In the genomic region with DNA sequence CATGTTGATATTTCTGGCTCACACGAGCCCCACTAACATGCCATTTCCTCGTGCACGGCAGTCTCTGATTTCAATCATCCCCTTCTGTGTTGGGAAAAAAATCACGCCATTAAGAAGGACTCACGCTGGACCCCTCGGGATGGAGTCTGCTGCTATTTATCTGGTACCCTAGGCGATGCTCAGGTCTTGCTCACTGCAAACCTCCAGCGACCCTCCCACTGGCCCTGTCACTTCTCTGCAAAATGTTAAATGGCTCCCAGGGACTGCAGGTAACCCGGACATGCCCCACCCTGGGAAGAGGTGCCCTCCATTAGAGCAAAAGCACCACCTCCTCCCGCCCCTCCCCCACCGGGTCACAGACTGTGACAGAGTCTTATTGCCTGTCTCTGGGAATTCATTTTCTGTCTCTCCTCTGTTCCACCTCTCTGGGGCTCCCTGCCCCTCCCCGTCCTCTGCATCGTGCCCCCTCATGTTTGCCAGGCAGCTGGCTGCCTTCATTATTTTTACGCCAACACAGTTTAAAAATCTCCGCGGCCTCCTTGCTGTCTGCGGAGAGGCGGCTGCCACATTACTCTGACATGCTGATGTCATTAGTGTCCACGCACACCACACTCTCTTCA, we compare ENCODE assay signal across 23 cellular contexts. TPM values are rescaled to one million over a fixed set of nuclear protein-coding genes. Genes with fewer than 3 reads are reported as not detected.
DNase-seq lines count a peak whose midpoint lies in the region; ATAC-seq and TF ChIP-seq lines count a peak whose summit lies in the region.
"Had no signal": no experiment of that assay in that cellular context is flagged by ENCODE, and none has a peak within 500 bp of the region (broad histone marks: within the 10 kb centered on the region; RNA-seq: fewer than 3 reads in every experiment).

No MANE protein-coding gene starts in this region.

- no peaks in the 10 kb centered on the region for H3K27me3 ChIP-seq in GM23338 (ENCODE audit: insufficient read depth)
- peaks cover 0 to 62% (median 0%) of the 10 kb centered on the region in 4 donors for H3K27me3 ChIP-seq in esophagus muscularis mucosa
- H3K27me3 ChIP-seq: Peyer's patch had no signal

- ATAC-seq in GM23338 = no peak
- ATAC-seq in HG02763 (IDR thresholded peaks at IDR 0.05; ENCODE audit: unreplicated experiment) = no peak

- peaks cover 0 to 21% (median 17%) of the 10 kb centered on the region in 4 donors for H3K9me3 ChIP-seq in esophagus muscularis mucosa
- H3K9me3 ChIP-seq: Caco-2, Peyer's patch had no signal

- H4K20me1 ChIP-seq in GM23338 (replicated peaks; ENCODE audit: insufficient read depth) = no peaks in the 10 kb centered on the region
- H4K20me1 ChIP-seq: BLaER1 treated with 17β-estradiol and CSF1 and Interleukin-3, amounts not matched to agents 10 nM and 100 nM had no signal

- no peaks in the 10 kb centered on the region for H3K79me2 ChIP-seq in GM23338 (replicated peaks; ENCODE audit: insufficient read depth)

- TF ChIP-seq POLR2A in esophagus muscularis mucosa (IDR thresholded peaks at IDR 0.05; ENCODE audit: low read depth) = no peak

- H3F3A ChIP-seq in GM23338 (replicated peaks; ENCODE audit: low read depth) = no peaks in the 10 kb centered on the region

- TF ChIP-seq EP300 in esophagus muscularis mucosa (IDR thresholded peaks at IDR 0.05) = no peak

- peak overlapping the region; percentile 72; the same call in 1 of the 2 replicates for H2AFZ ChIP-seq in GM23338

- H3K4me1 Mint-ChIP-seq in GM23338 (peaks cover 20% of the 10 kb centered on the region), nephron progenitor cell (peaks cover 41% of the 10 kb centered on the region)
- H3K4me1 Mint-ChIP-seq: CD4-positive, alpha-beta memory T cell; IgD-negative memory B cell had no signal

- H3K4me1 ChIP-seq in GM23338 (ENCODE audit: insufficient read depth) (peaks cover 4% of the 10 kb centered on the region; the same call in 1 of the 2 replicates), esophagus muscularis mucosa (no peaks in the 10 kb centered on the region)
- H3K4me1 ChIP-seq: Caco-2, Peyer's patch had no signal

- H3K27me3 Mint-ChIP-seq in GM23338 (ENCODE audit: insufficient read depth, low read depth, poor library complexity) (peaks cover 14% of the 10 kb centered on the region), nephron progenitor cell (ENCODE audit: low read depth, poor library complexity) (peaks cover 8% of the 10 kb centered on the region)

- no peaks in the 10 kb centered on the region for H3K9me2 ChIP-seq in GM23338 (ENCODE audit: insufficient read depth)

- no peak overlapping the region for H3K4me3 ChIP-seq in GM23338
- no peak overlapping the region for H3K4me3 ChIP-seq in esophagus muscularis mucosa
- H3K4me3 ChIP-seq: BLaER1 treated with 17β-estradiol and CSF1 and Interleukin-3, amounts not matched to agents 10 nM and 100 nM; Peyer's patch had no signal

- H3K4me2 ChIP-seq in GM23338 = no peak overlapping the region
- H3K4me2 ChIP-seq: BLaER1 treated with 17β-estradiol and CSF1 and Interleukin-3, amounts not matched to agents 10 nM and 100 nM had no signal

- DNase-seq in GM23338 (ENCODE audit: low spot score) (no peak), esophagus muscularis mucosa (ENCODE audit: extremely low spot score) (peak; percentile 68), nephron progenitor cell (peak; percentile 38), retina (peak; percentile 58), RPMI8226 (no peak), NCI-H1436 treated with DMSO at 0.1 percent for 48 hours (lab: John Stamatoyannopoulos, UW) (no peak)
- no peak for DNase-seq in stimulated activated CD4-positive, alpha-beta T cell treated with anti-CD3 and anti-CD28 coated beads, Interleukin-12 subunit alpha, Interleukin-12 subunit beta, amount 100 ng/mL, for 4 hours
- DNase-seq: 8988T; Caco-2; CD4-positive, alpha-beta memory T cell; DMS 273 treated with DMSO at 0.1 percent for 48 hours; DND-41; NCI-H1105; NCI-H1694; NCI-H2081 treated with DMSO at 0.1 percent for 48 hours; NCI-H2171 treated with DMSO at 0.1 percent for 48 hours; NCI-H524 treated with DMSO at 0.1 percent for 48 hours; Peyer's patch had no signal

- H3K36me3 ChIP-seq in GM23338 (ENCODE audit: insufficient read depth) = no peaks in the 10 kb centered on the region
- no peaks in the 10 kb centered on the region for H3K36me3 ChIP-seq in esophagus muscularis mucosa
- H3K36me3 ChIP-seq: BLaER1 treated with 17β-estradiol and CSF1 and Interleukin-3, amounts not matched to agents 10 nM and 100 nM; Peyer's patch had no signal

- H3K36me3 Mint-ChIP-seq in GM23338 (ENCODE audit: low read depth) (no peaks in the 10 kb centered on the region), nephron progenitor cell (ENCODE audit: low read depth) (peaks cover 8% of the 10 kb centered on the region)
- H3K36me3 Mint-ChIP-seq: CD4-positive, alpha-beta memory T cell; IgD-negative memory B cell had no signal

- H3K4me3 Mint-ChIP-seq in GM23338 (no peak overlapping the region), nephron progenitor cell (no peak overlapping the region)
- H3K4me3 Mint-ChIP-seq: CD4-positive, alpha-beta memory T cell; IgD-negative memory B cell had no signal

- H3K9me3 Mint-ChIP-seq in GM23338 (peaks cover 3% of the 10 kb centered on the region; the same call in 1 of the 3 replicates), nephron progenitor cell (peaks cover 12% of the 10 kb centered on the region)

- intact Hi-C loops in esophagus muscularis mucosa (cut with DNase I) = no loop called here

- H3K27ac Mint-ChIP-seq in GM23338 (no peak overlapping the region), nephron progenitor cell (no peak overlapping the region)
- H3K27ac Mint-ChIP-seq: CD4-positive, alpha-beta memory T cell had no signal

- H3K27ac ChIP-seq in GM23338 (ENCODE audit: low read depth) (no peak overlapping the region), esophagus muscularis mucosa (replicated peaks in 1 of 4) (no peak overlapping the region)
- H3K27ac ChIP-seq: BLaER1 treated with 17β-estradiol and CSF1 and Interleukin-3, amounts not matched to agents 10 nM and 100 nM; Peyer's patch had no signal

- TF ChIP-seq CTCF in GM23338 (conservative IDR thresholded peaks at IDR 0.05; ENCODE audit: low read depth in 2 of 2) (no peak), esophagus muscularis mucosa (IDR thresholded peaks at IDR 0.05) (no peak), nephron progenitor cell (IDR thresholded peaks at IDR 0.05) (no peak)

- WGBS in esophagus muscularis mucosa = 64% methylated on average over 18 of the region's 19 CpGs

TF ChIP-seq in GM23338, 12 proteins besides CTCF, POLR2A, EP300 and RAD21 (continues in another document):
- TF ChIP-seq ZNF331 (CRISPR knock-in tag; IDR thresholded peaks at IDR 0.05; ENCODE audit: low read depth) = no peak
- TF ChIP-seq STAT1 (IDR thresholded peaks at IDR 0.05; ENCODE audit: unreplicated experiment) = no peak
- TF ChIP-seq, protein P1, sequence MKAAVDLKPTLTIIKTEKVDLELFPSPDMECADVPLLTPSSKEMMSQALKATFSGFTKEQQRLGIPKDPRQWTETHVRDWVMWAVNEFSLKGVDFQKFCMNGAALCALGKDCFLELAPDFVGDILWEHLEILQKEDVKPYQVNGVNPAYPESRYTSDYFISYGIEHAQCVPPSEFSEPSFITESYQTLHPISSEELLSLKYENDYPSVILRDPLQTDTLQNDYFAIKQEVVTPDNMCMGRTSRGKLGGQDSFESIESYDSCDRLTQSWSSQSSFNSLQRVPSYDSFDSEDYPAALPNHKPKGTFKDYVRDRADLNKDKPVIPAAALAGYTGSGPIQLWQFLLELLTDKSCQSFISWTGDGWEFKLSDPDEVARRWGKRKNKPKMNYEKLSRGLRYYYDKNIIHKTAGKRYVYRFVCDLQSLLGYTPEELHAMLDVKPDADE (IDR thresholded peaks at IDR 0.05) = no peak
- no peak for TF ChIP-seq JUNB (IDR thresholded peaks at IDR 0.05; ENCODE audit: unreplicated experiment)
- no peak for TF ChIP-seq ZNF114 (CRISPR knock-in tag; IDR thresholded peaks at IDR 0.05)
- no peak for TF ChIP-seq EZH2phosphoT487 (IDR thresholded peaks at IDR 0.05; ENCODE audit: unreplicated experiment)

RNA-seq across cellular contexts. Expression of a gene that starts 40.2 kb away (rescaled TPM):
- total RNA-seq in GM23338 (2014; rRNA removed; shearing (Covaris generic)) = 0.50 and 1.3 TPM in 2 replicates
- 0.87 and 0.99 TPM in 2 replicates for polyA plus RNA-seq in GM23338 (2016; fragmentation: Nextera tagmentation; extraction: Ambion mirVana)
- total RNA-seq in esophagus muscularis mucosa = not detected
- total RNA-seq: CD4-positive, alpha-beta memory T cell; OCI-LY7; Peyer's patch had no signal
- polyA plus RNA-seq: CD4-positive, alpha-beta memory T cell; IgD-negative memory B cell had no signal

RNA-seq across cellular contexts. Expression of a gene that starts 55.8 kb away (rescaled TPM):
- not detected in 2 replicates for total RNA-seq in GM23338 (2014; rRNA removed; shearing (Covaris generic))
- polyA plus RNA-seq in GM23338 (2016; fragmentation: Nextera tagmentation; extraction: Ambion mirVana) = not detected in 2 replicates
- total RNA-seq in esophagus muscularis mucosa = not detected
- total RNA-seq: Caco-2; CD4-positive, alpha-beta memory T cell; OCI-LY7; Peyer's patch; SK-MEL-5 had no signal
- polyA plus RNA-seq: CD4-positive, alpha-beta memory T cell; IgD-negative memory B cell had no signal

Comparison
In these comparisons a context has a peak if more than half of its experiments do, and no peak if none do; other contexts are left out.
1. DNase-seq: peak in esophagus muscularis mucosa (single experiment), nephron progenitor cell (single experiment) and retina (single experiment); none in GM23338 (single experiment), RPMI8226 (single experiment), NCI-H1436 treated with DMSO at 0.1 percent for 48 hours (single experiment) and stimulated activated CD4-positive, alpha-beta T cell treated with anti-CD3 and anti-CD28 coated beads, Interleukin-12 subunit alpha, Interleukin-12 subunit beta, amount 100 ng/mL, for 4 hours (single experiment).